8 cellular contexts compared by ENCODE assay signal in genomic region chr6:33419580-33420492, GRCh38. TPM values are rescaled to one million over a fixed set of nuclear protein-coding genes. Genes with fewer than 3 reads are reported as not detected.
A peak's percentile ranks its signal among the peaks of the same experiment; 100 is the strongest.
DNase-seq lines count a peak whose midpoint lies in the region; ATAC-seq, FAIRE-seq and TF ChIP-seq lines count a peak whose summit lies in the region.

SYNGAP1 (plus strand) TSS chr6:33420065; CDS start chr6:33420265, 200 bp downstream.

- H3K4me3 Mint-ChIP-seq in activated T-cell treated with anti-CD3 and anti-CD28 coated beads, Interleukin-2, amount 50 U/mL, for 4 hours, result peak within 1 kb of the TSS; percentile 93

- TF ChIP-seq CTCF in AG09319 (IDR thresholded peaks at IDR 0.05; ENCODE audit: low read depth, low read length) (no peak), fibroblast of the aortic adventitia (IDR thresholded peaks at IDR 0.05; ENCODE audit: insufficient read depth, low read length) (no peak)

- H3K4me1 ChIP-seq in neuron (ENCODE audit: insufficient read depth, low read length), result peaks cover 53% of the 10 kb centered on the region

- H3K36me3 Mint-ChIP-seq in activated T-cell treated with anti-CD3 and anti-CD28 coated beads, Interleukin-2, amount 50 U/mL, for 4 hours (ENCODE audit: insufficient read depth), result peaks cover 3% of the 10 kb centered on the region

- H3K9me3 Mint-ChIP-seq in activated T-cell treated with anti-CD3 and anti-CD28 coated beads, Interleukin-2, amount 50 U/mL, for 4 hours, result no peaks in the 10 kb centered on the region

- H3K4me1 Mint-ChIP-seq in activated T-cell treated with anti-CD3 and anti-CD28 coated beads, Interleukin-2, amount 50 U/mL, for 4 hours (ENCODE audit: low read depth), result peaks cover 67% of the 10 kb centered on the region

- DNase-seq in AG09319 (ENCODE audit: extremely low read depth, low read depth) (peak; percentile 44), NCI-H1092 (lab: John Stamatoyannopoulos, UW) (peak; percentile 9), fibroblast of the aortic adventitia (ENCODE audit: low read depth) (peak; percentile 63), SW 1271 (lab: John Stamatoyannopoulos, UW) (no peak), RCC 7860 (ENCODE audit: low spot score) (no peak)
- peak; percentile 46 for DNase-seq in activated T-cell treated with anti-CD3 and anti-CD28 coated beads, Interleukin-2, amount 50 U/mL, for 4 hours

- H3K36me3 ChIP-seq in neuron (ENCODE audit: insufficient read depth, low read length), result peaks cover 16% of the 10 kb centered on the region

- FAIRE-seq in RCC 7860 (lab: Jason Lieb, UNC), result no peak

- ATAC-seq in activated T-cell treated with anti-CD3 and anti-CD28 coated beads, Interleukin-2, amount 50 U/mL, for 4 hours, result no peak
- ATAC-seq in HG02678 (IDR thresholded peaks at IDR 0.05; ENCODE audit: unreplicated experiment), result no peak

- no peaks in the 10 kb centered on the region for H3K27me3 ChIP-seq in neuron (ENCODE audit: insufficient read depth, low read length)

- H3K27me3 Mint-ChIP-seq in activated T-cell treated with anti-CD3 and anti-CD28 coated beads, Interleukin-2, amount 50 U/mL, for 4 hours (ENCODE audit: low read depth), result no peaks in the 10 kb centered on the region

- peak within 1 kb of the TSS; percentile 64 for H3K4me3 ChIP-seq in fibroblast of the aortic adventitia (ENCODE audit: low read depth, low read length)
- H3K4me3 ChIP-seq in neuron (ENCODE audit: low read length), result peak within 1 kb of the TSS; percentile 74

- no peaks in the 10 kb centered on the region for H3K9me3 ChIP-seq in neuron (ENCODE audit: low read length)

- no peak within 1 kb of the TSS for H2AFZ ChIP-seq in neuron (ENCODE audit: low read depth, low read length)

RNA-seq across cellular contexts. Expression of gene SYNGAP1, which starts in this region (rescaled TPM):
- total RNA-seq in activated T-cell treated with anti-CD3 and anti-CD28 coated beads, Interleukin-2, amount 50 U/mL, for 4 hours, result 10 to 100 TPM; 18.6 to 23.4 (median 20.2) TPM
- 3.3 and 7.6 TPM in 2 replicates for total RNA-seq in fibroblast of the aortic adventitia (ENCODE audit: low replicate concordance)

Comparison
In these comparisons a context has a peak if more than half of its experiments do, and no peak if none do; other contexts are left out.
1. DNase-seq: peak in AG09319 (single experiment), NCI-H1092 (single experiment), activated T-cell treated with anti-CD3 and anti-CD28 coated beads, Interleukin-2, amount 50 U/mL, for 4 hours (single experiment) and fibroblast of the aortic adventitia (single experiment); none in SW 1271 (0 of 2) and RCC 7860 (single experiment).